ENCODE assay signal across 8 cellular contexts in the genomic region with DNA sequence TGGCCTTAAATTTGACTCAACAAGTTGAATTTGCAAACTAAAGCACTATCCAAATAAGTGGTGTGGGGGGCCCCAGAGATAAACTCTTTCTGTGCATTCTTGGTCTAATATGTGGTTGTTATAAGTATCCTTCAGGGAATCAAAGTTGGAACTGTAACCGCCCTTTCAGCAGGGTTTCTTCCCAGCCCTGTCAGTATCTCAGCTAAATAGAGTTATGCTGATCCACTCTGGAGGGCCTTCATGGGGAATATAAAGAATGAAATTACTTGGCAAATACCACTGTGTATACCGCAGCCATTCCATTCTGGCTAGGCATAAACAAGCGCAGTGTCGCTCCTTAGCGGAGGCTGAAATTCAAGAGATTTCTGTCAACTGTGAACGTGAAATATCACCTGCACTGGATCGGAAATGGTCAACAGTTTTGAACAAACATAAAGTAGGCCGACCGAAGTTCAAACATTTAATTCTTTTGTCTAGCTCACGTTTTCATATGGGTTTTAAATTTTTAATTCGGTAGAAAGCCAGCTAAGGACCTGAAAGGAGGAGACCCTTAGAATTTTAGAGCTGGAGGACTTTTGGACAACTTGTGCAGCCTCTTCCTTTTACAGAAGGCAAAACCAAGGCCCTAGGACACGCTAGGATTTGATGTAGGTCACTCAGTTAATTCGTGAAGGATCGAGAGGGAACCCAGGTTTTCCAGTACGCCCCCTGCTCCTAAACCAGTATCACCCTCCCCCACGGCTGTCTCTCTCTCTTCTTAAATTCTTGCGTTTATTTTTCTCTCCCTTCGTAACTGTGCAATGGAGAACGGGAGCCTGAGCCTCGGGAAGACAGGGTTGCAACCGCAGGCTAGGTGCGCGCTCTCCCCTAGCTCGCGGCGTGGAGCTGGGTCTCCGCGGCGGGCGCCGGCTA.
A peak's percentile ranks its signal among the peaks of the same experiment; 100 is the strongest.
DNase-seq lines count a peak whose midpoint lies in the region; ATAC-seq and TF ChIP-seq lines count a peak whose summit lies in the region.

No MANE protein-coding gene starts in this region.

- H3K27me3 ChIP-seq in HCT116 (ENCODE audit: insufficient read depth, low read length) (no peaks in the 10 kb centered on the region), neural cell (ENCODE audit: insufficient read depth, low read depth, low read length) (no peaks in the 10 kb centered on the region)

- H3K27ac ChIP-seq in HCT116 (ENCODE audit: low read depth, low read length) (peak overlapping the region; percentile 87; the same call in 1 of the 2 replicates), RWPE1 (peak overlapping the region; percentile 92), neural cell (ENCODE audit: low read length) (peak overlapping the region; percentile 77)

- DNase-seq in D341Med (ENCODE audit: low spot score) (peak; percentile 55), HCT116 (ENCODE audit: low read depth, low spot score) (no peak), RWPE1 (ENCODE audit: low spot score) (peak; percentile 38), erythroblast (lab: John Stamatoyannopoulos, UW) (peak; percentile 23 to 41), mucosa of gallbladder (ENCODE audit: low spot score) (no peak), H4 (ENCODE audit: low spot score) (no peak)

- H3K4me2 ChIP-seq in HCT116 (ENCODE audit: low read length) (peak overlapping the region; percentile 76), neural cell (ENCODE audit: low read length) (peak overlapping the region; percentile 35)

- peaks cover 2 to 6% of the 10 kb centered on the region in 2 experiments for H3K4me1 ChIP-seq in HCT116 (ENCODE audit: control insufficient read depth in 1 of 2, insufficient read depth in 2 of 2, low read length in 2 of 2)

- BruUV-seq in HCT116 (replicated peaks; lab: Mats Ljungman, UMichigan) = TSS peak; percentile 31

- ATAC-seq in HCT116 (no peak), HG03521 (IDR thresholded peaks at IDR 0.05; ENCODE audit: unreplicated experiment) (no peak)

- H3K79me2 ChIP-seq in HCT116 (ENCODE audit: insufficient read depth, low read length) (peaks cover 21% of the 10 kb centered on the region), neural cell (replicated peaks; ENCODE audit: insufficient read depth, low read length) (peaks cover 19% of the 10 kb centered on the region)

- intact Hi-C loops in HCT116 (cut with micrococcal nuclease) = loop anchor here (2.0 to 10.0 kb wide), 4 partner anchors 75 to 365 kb away; a partner anchor contains a TSS

- TF ChIP-seq CTCF in HCT116 (IDR thresholded peaks at IDR 0.05 in 2 of 3, conservative IDR thresholded peaks at IDR 0.05 in 1 of 3; ENCODE audit: borderline replicate concordance in 1 of 3, insufficient read depth in 1 of 3, low read depth in 2 of 3, low read length in 2 of 3) (no peak), RWPE1 (conservative IDR thresholded peaks at IDR 0.05; ENCODE audit: low read depth) (no peak), neural cell (IDR thresholded peaks at IDR 0.05; ENCODE audit: poor library complexity, severe bottlenecking) (no peak)

- TF ChIP-seq POLR2A in HCT116 (IDR thresholded peaks at IDR 0.05; ENCODE audit: borderline replicate concordance, extremely low read depth, insufficient read depth, insufficient read length) = no peak
- no peak for TF ChIP-seq POLR2A in erythroblast (IDR thresholded peaks at IDR 0.05; ENCODE audit: low read length)

- H3F3A ChIP-seq in neural cell (ENCODE audit: insufficient read depth, low read length, poor library complexity, severe bottlenecking) = no peaks in the 10 kb centered on the region

- H3K9ac ChIP-seq in HCT116 (ENCODE audit: low read length) = peak overlapping the region; percentile 46
- H3K9ac ChIP-seq in neural cell (ENCODE audit: low read length) = peak overlapping the region; percentile 81

- no peaks in the 10 kb centered on the region for H3K36me3 ChIP-seq in HCT116 (ENCODE audit: control insufficient read depth in 1 of 2, insufficient read depth in 2 of 2, low read length in 2 of 2)
- no peaks in the 10 kb centered on the region for H3K36me3 ChIP-seq in neural cell (ENCODE audit: insufficient read depth, low read length)

- H3K9me3 ChIP-seq in HCT116 (ENCODE audit: control insufficient read depth in 1 of 2, insufficient read depth in 1 of 2, low read depth in 1 of 2, low read length in 2 of 2) (no peaks in the 10 kb centered on the region), neural cell (ENCODE audit: low read length) (no peaks in the 10 kb centered on the region)

- H4K20me1 ChIP-seq in HCT116 (ENCODE audit: insufficient read depth) (0 out of 2 replicates have a peak, but pooled peaks cover 7% of the 10 kb centered on the region), neural cell (ENCODE audit: insufficient read depth) (no peaks in the 10 kb centered on the region)

- RAD21 ChIA-PET in HCT116 (lab: Charles Lee; ENCODE audit: low non-redundant PET in 1 of 2, low total read pairs in 2 of 2, uncharacterized antibody in 2 of 2, unreplicated experiment in 2 of 2) = no interaction called here

- H2AFZ ChIP-seq in HCT116 (ENCODE audit: low read depth, low read length, poor library complexity, severe bottlenecking) (no peak overlapping the region), neural cell (ENCODE audit: low read depth, low read length) (peak overlapping the region; percentile 73)

- POLR2A ChIA-PET in HCT116 (lab: Charles Lee) = no interaction called here
- POLR2A ChIA-PET in RWPE1 (lab: Yijun Ruan, JAX; ENCODE audit: low non-redundant PET) = no interaction called here

- no peak for TF ChIP-seq EP300 in neural cell (conservative IDR thresholded peaks at IDR 0.05; ENCODE audit: poor library complexity, severe bottlenecking)

- TF ChIP-seq RAD21 in HCT116 (IDR thresholded peaks at IDR 0.05; ENCODE audit: low read depth) = no peak
- no peak for TF ChIP-seq RAD21 in neural cell (conservative IDR thresholded peaks at IDR 0.05)

- H3K9me2 ChIP-seq in HCT116 (ENCODE audit: insufficient read depth) (no peaks in the 10 kb centered on the region), neural cell (ENCODE audit: insufficient read depth, low read length) (no peaks in the 10 kb centered on the region)

- CTCF ChIA-PET in HCT116 (lab: Charles Lee) = interaction anchor here (0.9 to 1.5 kb wide), 2 partner anchors 25 to 75 kb away, joined by 3 read pairs; a partner anchor contains a TSS
- CTCF ChIA-PET in RWPE1 (lab: Yijun Ruan, JAX) = interaction anchor here (0.5 to 2.5 kb wide), 8 partner anchors 8 to 381 kb away, joined by 3 to 9 read pairs (median 4); a partner anchor contains a TSS

- peak overlapping the region; percentile 25 to 50 for H3K4me3 ChIP-seq in HCT116 (replicated peaks in 1 of 2; ENCODE audit: low read depth in 1 of 2, low read length in 2 of 2)
- H3K4me3 ChIP-seq in neural cell (ENCODE audit: low read length) = peak overlapping the region; percentile 89

TF ChIP-seq in HCT116, 20 proteins besides CTCF, POLR2A, EP300 and RAD21 (continues in another document):
- TF ChIP-seq EGR1 (IDR thresholded peaks at IDR 0.05; ENCODE audit: low read depth) = no peak
- TF ChIP-seq, protein P1, sequence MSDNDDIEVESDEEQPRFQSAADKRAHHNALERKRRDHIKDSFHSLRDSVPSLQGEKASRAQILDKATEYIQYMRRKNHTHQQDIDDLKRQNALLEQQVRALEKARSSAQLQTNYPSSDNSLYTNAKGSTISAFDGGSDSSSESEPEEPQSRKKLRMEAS (IDR thresholded peaks at IDR 0.05) = no peak
- TF ChIP-seq CBX3 (IDR thresholded peaks at IDR 0.05; ENCODE audit: low read depth) = no peak
- no peak for TF ChIP-seq TCF7L2 (IDR thresholded peaks at IDR 0.05; ENCODE audit: borderline replicate concordance, extremely low read depth, insufficient read depth, insufficient read length)
- TF ChIP-seq, protein P2, sequence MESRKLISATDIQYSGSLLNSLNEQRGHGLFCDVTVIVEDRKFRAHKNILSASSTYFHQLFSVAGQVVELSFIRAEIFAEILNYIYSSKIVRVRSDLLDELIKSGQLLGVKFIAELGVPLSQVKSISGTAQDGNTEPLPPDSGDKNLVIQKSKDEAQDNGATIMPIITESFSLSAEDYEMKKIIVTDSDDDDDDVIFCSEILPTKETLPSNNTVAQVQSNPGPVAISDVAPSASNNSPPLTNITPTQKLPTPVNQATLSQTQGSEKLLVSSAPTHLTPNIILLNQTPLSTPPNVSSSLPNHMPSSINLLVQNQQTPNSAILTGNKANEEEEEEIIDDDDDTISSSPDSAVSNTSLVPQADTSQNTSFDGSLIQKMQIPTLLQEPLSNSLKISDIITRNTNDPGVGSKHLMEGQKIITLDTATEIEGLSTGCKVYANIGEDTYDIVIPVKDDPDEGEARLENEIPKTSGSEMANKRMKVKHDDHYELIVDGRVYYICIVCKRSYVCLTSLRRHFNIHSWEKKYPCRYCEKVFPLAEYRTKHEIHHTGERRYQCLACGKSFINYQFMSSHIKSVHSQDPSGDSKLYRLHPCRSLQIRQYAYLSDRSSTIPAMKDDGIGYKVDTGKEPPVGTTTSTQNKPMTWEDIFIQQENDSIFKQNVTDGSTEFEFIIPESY (IDR thresholded peaks at IDR 0.05; ENCODE audit: extremely low read depth, insufficient replicate concordance, low read length) = no peak
- TF ChIP-seq ZFX (IDR thresholded peaks at IDR 0.05) = no peak

TF ChIP-seq in neural cell, 6 proteins besides CTCF, POLR2A, EP300 and RAD21 (continues in another document):
- TF ChIP-seq, protein P3, sequence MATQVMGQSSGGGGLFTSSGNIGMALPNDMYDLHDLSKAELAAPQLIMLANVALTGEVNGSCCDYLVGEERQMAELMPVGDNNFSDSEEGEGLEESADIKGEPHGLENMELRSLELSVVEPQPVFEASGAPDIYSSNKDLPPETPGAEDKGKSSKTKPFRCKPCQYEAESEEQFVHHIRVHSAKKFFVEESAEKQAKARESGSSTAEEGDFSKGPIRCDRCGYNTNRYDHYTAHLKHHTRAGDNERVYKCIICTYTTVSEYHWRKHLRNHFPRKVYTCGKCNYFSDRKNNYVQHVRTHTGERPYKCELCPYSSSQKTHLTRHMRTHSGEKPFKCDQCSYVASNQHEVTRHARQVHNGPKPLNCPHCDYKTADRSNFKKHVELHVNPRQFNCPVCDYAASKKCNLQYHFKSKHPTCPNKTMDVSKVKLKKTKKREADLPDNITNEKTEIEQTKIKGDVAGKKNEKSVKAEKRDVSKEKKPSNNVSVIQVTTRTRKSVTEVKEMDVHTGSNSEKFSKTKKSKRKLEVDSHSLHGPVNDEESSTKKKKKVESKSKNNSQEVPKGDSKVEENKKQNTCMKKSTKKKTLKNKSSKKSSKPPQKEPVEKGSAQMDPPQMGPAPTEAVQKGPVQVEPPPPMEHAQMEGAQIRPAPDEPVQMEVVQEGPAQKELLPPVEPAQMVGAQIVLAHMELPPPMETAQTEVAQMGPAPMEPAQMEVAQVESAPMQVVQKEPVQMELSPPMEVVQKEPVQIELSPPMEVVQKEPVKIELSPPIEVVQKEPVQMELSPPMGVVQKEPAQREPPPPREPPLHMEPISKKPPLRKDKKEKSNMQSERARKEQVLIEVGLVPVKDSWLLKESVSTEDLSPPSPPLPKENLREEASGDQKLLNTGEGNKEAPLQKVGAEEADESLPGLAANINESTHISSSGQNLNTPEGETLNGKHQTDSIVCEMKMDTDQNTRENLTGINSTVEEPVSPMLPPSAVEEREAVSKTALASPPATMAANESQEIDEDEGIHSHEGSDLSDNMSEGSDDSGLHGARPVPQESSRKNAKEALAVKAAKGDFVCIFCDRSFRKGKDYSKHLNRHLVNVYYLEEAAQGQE (IDR thresholded peaks at IDR 0.05; ENCODE audit: borderline replicate concordance) = no peak
- no peak for TF ChIP-seq MXI1 (conservative IDR thresholded peaks at IDR 0.05; ENCODE audit: poor library complexity, severe bottlenecking)

Comparison
In these comparisons a context has a peak if more than half of its experiments do, and no peak if none do; other contexts are left out.
1. DNase-seq: peak in D341Med (single experiment), RWPE1 (single experiment) and erythroblast (2 of 2); none in HCT116 (single experiment), mucosa of gallbladder (single experiment) and H4 (single experiment).
2. Peak in every context shown above with its lines, with median percentiles within 50 percentile points of each other: H3K27ac ChIP-seq.